In genomic region chr5:54007822-54008777, GRCh38 we compare ENCODE assay signal across 1 cellular context.
TF ChIP-seq lines count a peak whose summit lies in the region.

No MANE protein-coding gene starts in this region.

TF ChIP-seq in HepG2, 621 proteins besides CTCF, POLR2A, EP300 and RAD21 (continued from another document and continues in another):
- TF ChIP-seq DNMT3B (CRISPR knock-in tag; conservative IDR thresholded peaks at IDR 0.05) (no peak), ZKSCAN8 (CRISPR knock-in tag; IDR thresholded peaks at IDR 0.05; ENCODE audit: borderline replicate concordance) (no peak), MAZ (IDR thresholded peaks at IDR 0.05; ENCODE audit: borderline replicate concordance, low read depth, low read length) (no peak), MAZ (CRISPR knock-in tag; IDR thresholded peaks at IDR 0.05; ENCODE audit: low read depth) (no peak), TCF7L2 (IDR thresholded peaks at IDR 0.05; ENCODE audit: low read depth, low read length) (no peak), PHF21A (CRISPR knock-in tag; IDR thresholded peaks at IDR 0.05) (peak; percentile 69), CBX2 (IDR thresholded peaks at IDR 0.05; ENCODE audit: low read depth, low read length) (no peak), CBX2 (CRISPR knock-in tag; IDR thresholded peaks at IDR 0.05; ENCODE audit: low read depth) (no peak), ATF7 (IDR thresholded peaks at IDR 0.05) (no peak), ATF7 (CRISPR knock-in tag; IDR thresholded peaks at IDR 0.05) (no peak), TCF7 (IDR thresholded peaks at IDR 0.05; ENCODE audit: low read depth) (peak; percentile 49), RAD51 (IDR thresholded peaks at IDR 0.05; ENCODE audit: borderline replicate concordance) (no peak), FOSL2 (CRISPR knock-in tag; IDR thresholded peaks at IDR 0.05) (no peak), ZBTB3 (CRISPR knock-in tag; IDR thresholded peaks at IDR 0.05; ENCODE audit: borderline replicate concordance, low read depth) (no peak), SNAI1 (CRISPR knock-in tag; IDR thresholded peaks at IDR 0.05; ENCODE audit: borderline replicate concordance) (no peak), ZNF569 (CRISPR knock-in tag; IDR thresholded peaks at IDR 0.05; ENCODE audit: borderline replicate concordance) (no peak), ARNTL (CRISPR knock-in tag; IDR thresholded peaks at IDR 0.05) (no peak), TEAD3 (CRISPR knock-in tag; optimal IDR thresholded peaks at IDR 0.05; ENCODE audit: borderline replicate concordance) (peak; percentile 71), HIC2 (CRISPR knock-in tag; IDR thresholded peaks at IDR 0.05; ENCODE audit: low read depth) (no peak), ZNF782 (CRISPR knock-in tag; IDR thresholded peaks at IDR 0.05; ENCODE audit: borderline replicate concordance) (no peak), MYPOP (CRISPR knock-in tag; IDR thresholded peaks at IDR 0.05) (no peak), RXRA (CRISPR knock-in tag; IDR thresholded peaks at IDR 0.05) (no peak), ZKSCAN1 (IDR thresholded peaks at IDR 0.05; ENCODE audit: low read length) (no peak), PAXIP1 (CRISPR knock-in tag; conservative IDR thresholded peaks at IDR 0.05) (peak; percentile 90), ZNF776 (CRISPR knock-in tag; IDR thresholded peaks at IDR 0.05) (no peak), CERS6 (CRISPR knock-in tag; IDR thresholded peaks at IDR 0.05) (no peak), ZNF7 (CRISPR knock-in tag; IDR thresholded peaks at IDR 0.05) (no peak), MYNN (CRISPR knock-in tag; IDR thresholded peaks at IDR 0.05; ENCODE audit: low read depth) (no peak), ZNF354B (CRISPR knock-in tag; IDR thresholded peaks at IDR 0.05) (no peak), ZNF207 (IDR thresholded peaks at IDR 0.05; ENCODE audit: borderline replicate concordance) (no peak)
- TF ChIP-seq, protein P1, sequence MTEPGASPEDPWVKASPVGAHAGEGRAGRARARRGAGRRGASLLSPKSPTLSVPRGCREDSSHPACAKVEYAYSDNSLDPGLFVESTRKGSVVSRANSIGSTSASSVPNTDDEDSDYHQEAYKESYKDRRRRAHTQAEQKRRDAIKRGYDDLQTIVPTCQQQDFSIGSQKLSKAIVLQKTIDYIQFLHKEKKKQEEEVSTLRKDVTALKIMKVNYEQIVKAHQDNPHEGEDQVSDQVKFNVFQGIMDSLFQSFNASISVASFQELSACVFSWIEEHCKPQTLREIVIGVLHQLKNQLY (CRISPR knock-in tag; IDR thresholded peaks at IDR 0.05): no peak
- TF ChIP-seq, protein P2, sequence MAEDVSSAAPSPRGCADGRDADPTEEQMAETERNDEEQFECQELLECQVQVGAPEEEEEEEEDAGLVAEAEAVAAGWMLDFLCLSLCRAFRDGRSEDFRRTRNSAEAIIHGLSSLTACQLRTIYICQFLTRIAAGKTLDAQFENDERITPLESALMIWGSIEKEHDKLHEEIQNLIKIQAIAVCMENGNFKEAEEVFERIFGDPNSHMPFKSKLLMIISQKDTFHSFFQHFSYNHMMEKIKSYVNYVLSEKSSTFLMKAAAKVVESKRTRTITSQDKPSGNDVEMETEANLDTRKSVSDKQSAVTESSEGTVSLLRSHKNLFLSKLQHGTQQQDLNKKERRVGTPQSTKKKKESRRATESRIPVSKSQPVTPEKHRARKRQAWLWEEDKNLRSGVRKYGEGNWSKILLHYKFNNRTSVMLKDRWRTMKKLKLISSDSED (CRISPR knock-in tag; IDR thresholded peaks at IDR 0.05): no peak
- TF ChIP-seq, protein P3, sequence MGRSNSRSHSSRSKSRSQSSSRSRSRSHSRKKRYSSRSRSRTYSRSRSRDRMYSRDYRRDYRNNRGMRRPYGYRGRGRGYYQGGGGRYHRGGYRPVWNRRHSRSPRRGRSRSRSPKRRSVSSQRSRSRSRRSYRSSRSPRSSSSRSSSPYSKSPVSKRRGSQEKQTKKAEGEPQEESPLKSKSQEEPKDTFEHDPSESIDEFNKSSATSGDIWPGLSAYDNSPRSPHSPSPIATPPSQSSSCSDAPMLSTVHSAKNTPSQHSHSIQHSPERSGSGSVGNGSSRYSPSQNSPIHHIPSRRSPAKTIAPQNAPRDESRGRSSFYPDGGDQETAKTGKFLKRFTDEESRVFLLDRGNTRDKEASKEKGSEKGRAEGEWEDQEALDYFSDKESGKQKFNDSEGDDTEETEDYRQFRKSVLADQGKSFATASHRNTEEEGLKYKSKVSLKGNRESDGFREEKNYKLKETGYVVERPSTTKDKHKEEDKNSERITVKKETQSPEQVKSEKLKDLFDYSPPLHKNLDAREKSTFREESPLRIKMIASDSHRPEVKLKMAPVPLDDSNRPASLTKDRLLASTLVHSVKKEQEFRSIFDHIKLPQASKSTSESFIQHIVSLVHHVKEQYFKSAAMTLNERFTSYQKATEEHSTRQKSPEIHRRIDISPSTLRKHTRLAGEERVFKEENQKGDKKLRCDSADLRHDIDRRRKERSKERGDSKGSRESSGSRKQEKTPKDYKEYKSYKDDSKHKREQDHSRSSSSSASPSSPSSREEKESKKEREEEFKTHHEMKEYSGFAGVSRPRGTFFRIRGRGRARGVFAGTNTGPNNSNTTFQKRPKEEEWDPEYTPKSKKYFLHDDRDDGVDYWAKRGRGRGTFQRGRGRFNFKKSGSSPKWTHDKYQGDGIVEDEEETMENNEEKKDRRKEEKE (IDR thresholded peaks at IDR 0.05): no peak
- TF ChIP-seq, protein P4, sequence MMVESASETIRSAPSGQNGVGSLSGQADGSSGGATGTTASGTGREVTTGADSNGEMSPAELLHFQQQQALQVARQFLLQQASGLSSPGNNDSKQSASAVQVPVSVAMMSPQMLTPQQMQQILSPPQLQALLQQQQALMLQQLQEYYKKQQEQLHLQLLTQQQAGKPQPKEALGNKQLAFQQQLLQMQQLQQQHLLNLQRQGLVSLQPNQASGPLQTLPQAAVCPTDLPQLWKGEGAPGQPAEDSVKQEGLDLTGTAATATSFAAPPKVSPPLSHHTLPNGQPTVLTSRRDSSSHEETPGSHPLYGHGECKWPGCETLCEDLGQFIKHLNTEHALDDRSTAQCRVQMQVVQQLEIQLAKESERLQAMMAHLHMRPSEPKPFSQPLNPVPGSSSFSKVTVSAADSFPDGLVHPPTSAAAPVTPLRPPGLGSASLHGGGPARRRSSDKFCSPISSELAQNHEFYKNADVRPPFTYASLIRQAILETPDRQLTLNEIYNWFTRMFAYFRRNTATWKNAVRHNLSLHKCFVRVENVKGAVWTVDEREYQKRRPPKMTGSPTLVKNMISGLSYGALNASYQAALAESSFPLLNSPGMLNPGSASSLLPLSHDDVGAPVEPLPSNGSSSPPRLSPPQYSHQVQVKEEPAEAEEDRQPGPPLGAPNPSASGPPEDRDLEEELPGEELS (CRISPR knock-in tag; IDR thresholded peaks at IDR 0.05): peak; percentile 79
- TF ChIP-seq, protein P5, sequence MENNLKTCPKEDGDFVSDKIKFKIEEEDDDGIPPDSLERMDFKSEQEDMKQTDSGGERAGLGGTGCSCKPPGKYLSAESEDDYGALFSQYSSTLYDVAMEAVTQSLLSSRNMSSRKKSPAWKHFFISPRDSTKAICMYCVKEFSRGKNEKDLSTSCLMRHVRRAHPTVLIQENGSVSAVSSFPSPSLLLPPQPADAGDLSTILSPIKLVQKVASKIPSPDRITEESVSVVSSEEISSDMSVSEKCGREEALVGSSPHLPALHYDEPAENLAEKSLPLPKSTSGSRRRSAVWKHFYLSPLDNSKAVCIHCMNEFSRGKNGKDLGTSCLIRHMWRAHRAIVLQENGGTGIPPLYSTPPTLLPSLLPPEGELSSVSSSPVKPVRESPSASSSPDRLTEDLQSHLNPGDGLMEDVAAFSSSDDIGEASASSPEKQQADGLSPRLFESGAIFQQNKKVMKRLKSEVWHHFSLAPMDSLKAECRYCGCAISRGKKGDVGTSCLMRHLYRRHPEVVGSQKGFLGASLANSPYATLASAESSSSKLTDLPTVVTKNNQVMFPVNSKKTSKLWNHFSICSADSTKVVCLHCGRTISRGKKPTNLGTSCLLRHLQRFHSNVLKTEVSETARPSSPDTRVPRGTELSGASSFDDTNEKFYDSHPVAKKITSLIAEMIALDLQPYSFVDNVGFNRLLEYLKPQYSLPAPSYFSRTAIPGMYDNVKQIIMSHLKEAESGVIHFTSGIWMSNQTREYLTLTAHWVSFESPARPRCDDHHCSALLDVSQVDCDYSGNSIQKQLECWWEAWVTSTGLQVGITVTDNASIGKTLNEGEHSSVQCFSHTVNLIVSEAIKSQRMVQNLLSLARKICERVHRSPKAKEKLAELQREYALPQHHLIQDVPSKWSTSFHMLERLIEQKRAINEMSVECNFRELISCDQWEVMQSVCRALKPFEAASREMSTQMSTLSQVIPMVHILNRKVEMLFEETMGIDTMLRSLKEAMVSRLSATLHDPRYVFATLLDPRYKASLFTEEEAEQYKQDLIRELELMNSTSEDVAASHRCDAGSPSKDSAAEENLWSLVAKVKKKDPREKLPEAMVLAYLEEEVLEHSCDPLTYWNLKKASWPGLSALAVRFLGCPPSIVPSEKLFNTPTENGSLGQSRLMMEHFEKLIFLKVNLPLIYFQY (CRISPR knock-in tag; IDR thresholded peaks at IDR 0.05; ENCODE audit: borderline replicate concordance): no peak
- TF ChIP-seq, protein P6, sequence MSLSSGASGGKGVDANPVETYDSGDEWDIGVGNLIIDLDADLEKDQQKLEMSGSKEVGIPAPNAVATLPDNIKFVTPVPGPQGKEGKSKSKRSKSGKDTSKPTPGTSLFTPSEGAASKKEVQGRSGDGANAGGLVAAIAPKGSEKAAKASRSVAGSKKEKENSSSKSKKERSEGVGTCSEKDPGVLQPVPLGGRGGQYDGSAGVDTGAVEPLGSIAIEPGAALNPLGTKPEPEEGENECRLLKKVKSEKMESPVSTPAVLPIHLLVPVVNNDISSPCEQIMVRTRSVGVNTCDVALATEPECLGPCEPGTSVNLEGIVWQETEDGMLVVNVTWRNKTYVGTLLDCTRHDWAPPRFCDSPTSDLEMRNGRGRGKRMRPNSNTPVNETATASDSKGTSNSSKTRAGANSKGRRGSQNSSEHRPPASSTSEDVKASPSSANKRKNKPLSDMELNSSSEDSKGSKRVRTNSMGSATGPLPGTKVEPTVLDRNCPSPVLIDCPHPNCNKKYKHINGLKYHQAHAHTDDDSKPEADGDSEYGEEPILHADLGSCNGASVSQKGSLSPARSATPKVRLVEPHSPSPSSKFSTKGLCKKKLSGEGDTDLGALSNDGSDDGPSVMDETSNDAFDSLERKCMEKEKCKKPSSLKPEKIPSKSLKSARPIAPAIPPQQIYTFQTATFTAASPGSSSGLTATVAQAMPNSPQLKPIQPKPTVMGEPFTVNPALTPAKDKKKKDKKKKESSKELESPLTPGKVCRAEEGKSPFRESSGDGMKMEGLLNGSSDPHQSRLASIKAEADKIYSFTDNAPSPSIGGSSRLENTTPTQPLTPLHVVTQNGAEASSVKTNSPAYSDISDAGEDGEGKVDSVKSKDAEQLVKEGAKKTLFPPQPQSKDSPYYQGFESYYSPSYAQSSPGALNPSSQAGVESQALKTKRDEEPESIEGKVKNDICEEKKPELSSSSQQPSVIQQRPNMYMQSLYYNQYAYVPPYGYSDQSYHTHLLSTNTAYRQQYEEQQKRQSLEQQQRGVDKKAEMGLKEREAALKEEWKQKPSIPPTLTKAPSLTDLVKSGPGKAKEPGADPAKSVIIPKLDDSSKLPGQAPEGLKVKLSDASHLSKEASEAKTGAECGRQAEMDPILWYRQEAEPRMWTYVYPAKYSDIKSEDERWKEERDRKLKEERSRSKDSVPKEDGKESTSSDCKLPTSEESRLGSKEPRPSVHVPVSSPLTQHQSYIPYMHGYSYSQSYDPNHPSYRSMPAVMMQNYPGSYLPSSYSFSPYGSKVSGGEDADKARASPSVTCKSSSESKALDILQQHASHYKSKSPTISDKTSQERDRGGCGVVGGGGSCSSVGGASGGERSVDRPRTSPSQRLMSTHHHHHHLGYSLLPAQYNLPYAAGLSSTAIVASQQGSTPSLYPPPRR (CRISPR knock-in tag; IDR thresholded peaks at IDR 0.05; ENCODE audit: borderline replicate concordance): peak; percentile 54; the same call in 1 of the 2 replicates
